ENCODE assay signal across 8 cellular contexts in genomic region chr2:73070651-73071451, GRCh38. TPM values are rescaled to one million over a fixed set of nuclear protein-coding genes. Genes with fewer than 3 reads are reported as not detected.
DNase-seq lines count a peak whose midpoint lies in the region; ATAC-seq and TF ChIP-seq lines count a peak whose summit lies in the region.

No MANE protein-coding gene starts in this region.

- no peaks in the 10 kb centered on the region for H3K9me3 Mint-ChIP-seq in activated naive CD4-positive, alpha-beta T cell treated with anti-CD3 and anti-CD28 coated beads, Interleukin-2, amount 50 U/mL, for 72 hours

- H3K27ac ChIP-seq in osteoblast (ENCODE audit: low read depth, low read length) (peak overlapping the region; percentile 80), testis (peak overlapping the region; percentile 75 to 94)

- H3K27ac Mint-ChIP-seq in activated naive CD4-positive, alpha-beta T cell treated with anti-CD3 and anti-CD28 coated beads, Interleukin-2, amount 50 U/mL, for 72 hours, result peak overlapping the region; percentile 89 to 97

- H3K4me3 ChIP-seq in osteoblast (ENCODE audit: insufficient read depth, low read length) (peak overlapping the region; percentile 93), testis (peak overlapping the region; percentile 77 to 78)

- peaks cover 45% of the 10 kb centered on the region for H3K79me2 ChIP-seq in osteoblast (ENCODE audit: insufficient read depth, low read length)

- DNase-seq in GM10248 (ENCODE audit: extremely low spot score) (peak; percentile 99), NCI-H1048 (lab: John Stamatoyannopoulos, UW) (peak; percentile 67), head of caudate nucleus (peak; percentile 95 to 100 (median 99)), osteoblast (ENCODE audit: insufficient read length, low spot score, missing footprints) (peak; percentile 100), testis (peak; percentile 99)
- DNase-seq in activated naive CD4-positive, alpha-beta T cell treated with anti-CD3 and anti-CD28 coated beads, Interleukin-2, amount 50 U/mL, for 72 hours (ENCODE audit: low spot score in 2 of 2), result peak; percentile 98

- CTCF ChIA-PET in GM10248 (lab: Yijun Ruan, JAX), result interaction anchor here (1.0 to 3.2 kb wide), 7 partner anchors 9 to 177 kb away, joined by 3 to 25 read pairs (median 4); no protein-coding TSS in a partner anchor

- POLR2A ChIA-PET in GM10248 (lab: Yijun Ruan, JAX), result interaction anchor here (1.1 kb wide), 1 partner anchor 163 kb away, joined by 3 read pairs; the partner anchor contains the start of gene CCT7

- intact Hi-C loops in head of caudate nucleus (cut with DNase I) (loop anchor here (10.0 kb wide), 2 partner anchors 76 to 164 kb away; partner anchors contain the start of genes CCT7 and PRADC1), testis (cut with DNase I; ENCODE audit: low total_unique reads) (no loop called here)

- H3K36me3 Mint-ChIP-seq in activated naive CD4-positive, alpha-beta T cell treated with anti-CD3 and anti-CD28 coated beads, Interleukin-2, amount 50 U/mL, for 72 hours, result peaks cover 0 to 6% of the 10 kb centered on the region in 2 donors

- H3K4me2 ChIP-seq in osteoblast (ENCODE audit: insufficient read depth, low read length), result peak overlapping the region; percentile 99

- peak overlapping the region; percentile 54 for H2AFZ ChIP-seq in osteoblast (ENCODE audit: low read length)

- H3K36me3 ChIP-seq in osteoblast (ENCODE audit: insufficient read depth, low read length), result peaks cover 16% of the 10 kb centered on the region
- H3K36me3 ChIP-seq in testis (ENCODE audit: low read depth, missing control alignments), result no peaks in the 10 kb centered on the region

- no peaks in the 10 kb centered on the region for H3K9me3 ChIP-seq in osteoblast (ENCODE audit: low read depth, low read length)
- no peaks in the 10 kb centered on the region for H3K9me3 ChIP-seq in testis

- H3K27me3 ChIP-seq in osteoblast (ENCODE audit: insufficient read depth, low read length), result no peaks in the 10 kb centered on the region
- no peaks in the 10 kb centered on the region for H3K27me3 ChIP-seq in testis

- peak; percentile 96 for ATAC-seq in HG02610 (IDR thresholded peaks at IDR 0.05; ENCODE audit: unreplicated experiment)
- peak; percentile 94 for ATAC-seq in SK-N-SH treated with all-trans-retinoic acid at 6 μM for 48 hours
- peak; percentile 92 for ATAC-seq in activated naive CD4-positive, alpha-beta T cell treated with anti-CD3 and anti-CD28 coated beads, Interleukin-2, amount 50 U/mL, for 72 hours

- WGBS in testis, 2 donors, result 0 to 1% methylated on average over 6 to 76 of the region's 91 CpGs

- no peak for TF ChIP-seq POLR2A in testis (IDR thresholded peaks at IDR 0.05)

- TF ChIP-seq CTCF in GM10248 (IDR thresholded peaks at IDR 0.05; ENCODE audit: control extremely low read depth, extremely low read depth, low read depth, missing control alignments) (no peak), osteoblast (IDR thresholded peaks at IDR 0.05; ENCODE audit: extremely low read depth, low read depth, low read length) (no peak), testis (IDR thresholded peaks at IDR 0.05) (no peak)

- peaks cover 4% of the 10 kb centered on the region for H4K20me1 ChIP-seq in osteoblast (ENCODE audit: insufficient read depth, low read length)

- H3K4me1 ChIP-seq in osteoblast (ENCODE audit: insufficient read depth, low read length) (peaks cover 23% of the 10 kb centered on the region), testis (peaks cover 17% of the 10 kb centered on the region)

TF ChIP-seq in SK-N-SH treated with all-trans-retinoic acid at 6 μM for 48 hours, 23 proteins besides CTCF, POLR2A, EP300 and RAD21 (continues in another document):
- TF ChIP-seq ZFP30 (CRISPR knock-in tag; IDR thresholded peaks at IDR 0.05) (no peak), ZFP3 (CRISPR knock-in tag; IDR thresholded peaks at IDR 0.05) (no peak), ZC3H10 (CRISPR knock-in tag; IDR thresholded peaks at IDR 0.05) (no peak), TSHZ2 (CRISPR knock-in tag; IDR thresholded peaks at IDR 0.05) (no peak), RARB (CRISPR knock-in tag; IDR thresholded peaks at IDR 0.05) (no peak), ESRRG (CRISPR knock-in tag; IDR thresholded peaks at IDR 0.05) (no peak), CSRNP3 (CRISPR knock-in tag; IDR thresholded peaks at IDR 0.05) (no peak), CSDC2 (CRISPR knock-in tag; IDR thresholded peaks at IDR 0.05) (no peak), TOX (CRISPR knock-in tag; IDR thresholded peaks at IDR 0.05; ENCODE audit: borderline replicate concordance) (no peak), PATZ1 (CRISPR knock-in tag; IDR thresholded peaks at IDR 0.05; ENCODE audit: borderline replicate concordance) (no peak), ZNF70 (CRISPR knock-in tag; IDR thresholded peaks at IDR 0.05) (no peak), GLIS3 (CRISPR knock-in tag; IDR thresholded peaks at IDR 0.05) (no peak), OSR1 (CRISPR knock-in tag; IDR thresholded peaks at IDR 0.05) (no peak), ISL1 (CRISPR knock-in tag; IDR thresholded peaks at IDR 0.05) (no peak), TCF4 (CRISPR knock-in tag; IDR thresholded peaks at IDR 0.05; ENCODE audit: borderline replicate concordance) (no peak)

RNA-seq across cellular contexts. Expression of gene SFXN5, which starts 0.7 kb away (rescaled TPM):
- 10 to 100 TPM in 1 of 2 donors, 1 to 10 TPM in 1; 5.2 to 16.0 TPM for total RNA-seq in activated naive CD4-positive, alpha-beta T cell treated with anti-CD3 and anti-CD28 coated beads, Interleukin-2, amount 50 U/mL, for 72 hours
- total RNA-seq in osteoblast (13.8 and 17.0 TPM in 2 replicates), testis (10 to 100 TPM; 25.4 to 32.2 TPM)
- 24.0 TPM for polyA plus RNA-seq in testis (ENCODE audit: insufficient read depth, low read depth, low replicate concordance)

RNA-seq across cellular contexts. Expression of gene RAB11FIP5, which starts 41.9 kb away (rescaled TPM):
- 10 to 100 TPM in 1 of 2 donors, 1 to 10 TPM in 1; 8.3 to 27.9 TPM for total RNA-seq in activated naive CD4-positive, alpha-beta T cell treated with anti-CD3 and anti-CD28 coated beads, Interleukin-2, amount 50 U/mL, for 72 hours
- total RNA-seq in osteoblast (53.9 and 59.0 TPM in 2 replicates), testis (100 to 1,000 TPM; 108 to 168 TPM)
- 332 TPM for polyA plus RNA-seq in testis (ENCODE audit: insufficient read depth, low read depth, low replicate concordance)

Comparison
In these comparisons a context has a peak if more than half of its experiments do, and no peak if none do; other contexts are left out.
1. Peak in every context shown above with its lines: DNase-seq, ATAC-seq, H3K4me3 ChIP-seq and H3K27ac ChIP-seq.